In genomic region chr21:32727728-32728454, GRCh38 we compare ENCODE assay signal across 8 cellular contexts. TPM values are rescaled to one million over a fixed set of nuclear protein-coding genes. Genes with fewer than 3 reads are reported as not detected.
A peak's percentile ranks its signal among the peaks of the same experiment; 100 is the strongest.
DNase-seq lines count a peak whose midpoint lies in the region; ATAC-seq and TF ChIP-seq lines count a peak whose summit lies in the region.

Gene SYNJ1, minus strand, starts transcription at chr21:32728013. Its CDS starts 1,118 bp downstream, at chr21:32726895.

- H3K9ac ChIP-seq in OCI-LY1 (ENCODE audit: low read length) = peak within 1 kb of the TSS; percentile 74

- peaks cover 4% of the 10 kb centered on the region; the same call in 1 of the 2 replicates for H3K36me3 ChIP-seq in OCI-LY1 (ENCODE audit: insufficient read depth, low read length)

- H3F3A ChIP-seq in OCI-LY1 (ENCODE audit: insufficient read depth, low read length) = no peaks in the 10 kb centered on the region

- H3K27ac ChIP-seq in OCI-LY1 (ENCODE audit: low read depth, low read length, poor library complexity, severe bottlenecking) = no peak within 1 kb of the TSS

- H3K4me1 ChIP-seq in OCI-LY1 (ENCODE audit: insufficient read depth, low read length, severe bottlenecking) = peaks cover 21% of the 10 kb centered on the region

- peak; percentile 90 for ATAC-seq in GM21526 (IDR thresholded peaks at IDR 0.05; ENCODE audit: low FRiP score, unreplicated experiment)

- H3K9me2 ChIP-seq in OCI-LY1 (ENCODE audit: low read depth, low read length) = no peaks in the 10 kb centered on the region

- no peak for TF ChIP-seq CTCF in OCI-LY1 (IDR thresholded peaks at IDR 0.05; ENCODE audit: low read length)

- no peaks in the 10 kb centered on the region for H3K79me2 ChIP-seq in OCI-LY1 (ENCODE audit: insufficient read depth, low read length)

- DNase-seq in DMS 273 (lab: John Stamatoyannopoulos, UW; ENCODE audit: unreplicated experiment) = peak; percentile 97
- DNase-seq in HuH-7 (ENCODE audit: low spot score) = peak; percentile 82
- DNase-seq in activated CD8-positive, alpha-beta memory T cell treated with anti-CD3 and anti-CD28 coated beads, Interleukin-2, amount 50 U/mL, for 4 hours = peak; percentile 94
- peak; percentile 96 for DNase-seq in midbrain (lab: John Stamatoyannopoulos, UW)
- peak; percentile 94 for DNase-seq in stimulated activated CD8-positive, alpha-beta memory T cell treated with anti-CD3 and anti-CD28 coated beads, Interleukin-15, amount 100 ng/mL, for 48 hours (ENCODE audit: low read depth in 2 of 2)

- H3K27me3 ChIP-seq in OCI-LY1 (ENCODE audit: insufficient read depth, low read length) = no peaks in the 10 kb centered on the region

- in situ Hi-C loops in endometrial microvascular endothelial cells (cut with HindIII; ENCODE audit: inconsistent ontology term, low pct_unique_long_range_greater_than_20kb, low sequenced_read_pairs) = no loop called here

- no peaks in the 10 kb centered on the region for H4K20me1 ChIP-seq in OCI-LY1 (ENCODE audit: insufficient read depth, low read length)

- H3K4me3 ChIP-seq in OCI-LY1 (ENCODE audit: low read depth, low read length, poor library complexity, severe bottlenecking) = peak within 1 kb of the TSS; percentile 77

- peak within 1 kb of the TSS; percentile 69 for H3K4me2 ChIP-seq in OCI-LY1 (ENCODE audit: low read length)

- H3K9me3 ChIP-seq in OCI-LY1 (ENCODE audit: low read length) = no peaks in the 10 kb centered on the region

- no peak within 1 kb of the TSS for H2AFZ ChIP-seq in OCI-LY1 (ENCODE audit: low read length)

RNA-seq across cellular contexts. Expression of gene SYNJ1, which starts in this region (rescaled TPM):
- total RNA-seq in endometrial microvascular endothelial cells (ENCODE audit: inconsistent ontology term) = 16.7 TPM
